Comparison of ENCODE assay signal across 8 cellular contexts in genomic region chr1:6587261-6588005, GRCh38. TPM values are rescaled to one million over a fixed set of nuclear protein-coding genes. Genes with fewer than 3 reads are reported as not detected.
A peak's percentile ranks its signal among the peaks of the same experiment; 100 is the strongest.
DNase-seq lines count a peak whose midpoint lies in the region; FAIRE-seq and TF ChIP-seq lines count a peak whose summit lies in the region.
"Had no signal": no experiment of that assay in that cellular context is flagged by ENCODE, and none has a peak within 500 bp of the region (broad histone marks: within the 10 kb centered on the region; RNA-seq: fewer than 3 reads in every experiment).

No MANE protein-coding gene starts in this region.

- peak; percentile 13 for TF ChIP-seq POLR2A in prostate gland (IDR thresholded peaks at IDR 0.05)

- peak overlapping the region; percentile 45 for H3K27ac ChIP-seq in caudate nucleus (ENCODE audit: low read depth, low read length)
- peak overlapping the region; percentile 17 to 30 for H3K27ac ChIP-seq in prostate gland
- no peak overlapping the region for H3K27ac ChIP-seq in kidney (ENCODE audit: low read depth in 2 of 2, low read length in 2 of 2)

- WGBS in prostate gland: 34% methylated on average over 13 of the region's 13 CpGs

- H3K9me3 ChIP-seq in prostate gland (no peaks in the 10 kb centered on the region), kidney (ENCODE audit: control insufficient read depth in 1 of 2, low read length in 2 of 2) (no peaks in the 10 kb centered on the region)

- no peak overlapping the region for H3K9ac ChIP-seq in kidney (ENCODE audit: low read length in 2 of 2)

- H3K4me1 ChIP-seq in prostate gland (replicated peaks) (peaks cover 13% of the 10 kb centered on the region), kidney (ENCODE audit: control insufficient read depth in 1 of 2, insufficient read depth in 1 of 2, low read depth in 1 of 2, low read length in 2 of 2) (peaks cover 3 to 7% of the 10 kb centered on the region in 2 donors)

- FAIRE-seq in kidney (lab: Jason Lieb, UNC): no peak
- FAIRE-seq: astrocyte had no signal

- H3K4me3 ChIP-seq in prostate gland: no peak overlapping the region
- no peak overlapping the region for H3K4me3 ChIP-seq in kidney (ENCODE audit: low read length in 2 of 2)

- H3K27me3 ChIP-seq in prostate gland (replicated peaks; ENCODE audit: insufficient read depth): no peaks in the 10 kb centered on the region

- DNase-seq in NCI-H1105 (lab: John Stamatoyannopoulos, UW) (peak; percentile 68), caudate nucleus (lab: John Stamatoyannopoulos, UW) (peak in 55 of 61 donors; percentile 17 to 86 (median 60)), prostate gland (ENCODE audit: low spot score) (peak; percentile 67), AG08396 (ENCODE audit: low spot score) (no peak), SIG-M5 (lab: John Stamatoyannopoulos, UW) (no peak), kidney (no peak)

- intact Hi-C loops in prostate gland (cut with DNase I): loop anchor here (5.0 kb wide), 1 partner anchor 40 kb away; no protein-coding TSS in a partner anchor
- intact Hi-C loops in kidney (cut with DNase I): no loop called here

- H3K36me3 ChIP-seq in prostate gland (peaks cover 4 to 6% of the 10 kb centered on the region in 2 donors), kidney (ENCODE audit: control insufficient read depth in 1 of 2, insufficient read depth in 2 of 2, low read length in 2 of 2) (peaks cover 22 to 23% of the 10 kb centered on the region in 2 donors)

- no peak for TF ChIP-seq CTCF in prostate gland (IDR thresholded peaks at IDR 0.05)
- TF ChIP-seq CTCF in kidney (IDR thresholded peaks at IDR 0.05; ENCODE audit: borderline replicate concordance, extremely low read depth, insufficient read depth): no peak

RNA-seq across cellular contexts. Expression of gene ZBTB48, which starts 7.6 kb away (rescaled TPM):
- total RNA-seq in prostate gland (10 to 100 TPM; 41.3 to 51.0 TPM), kidney (45.5 TPM)
- polyA plus RNA-seq in kidney (ENCODE audit: insufficient read depth, low read depth, low replicate concordance): 27.1 TPM

RNA-seq across cellular contexts. Expression of gene KLHL21, which starts 15.2 kb away (rescaled TPM):
- total RNA-seq in prostate gland: 100 to 1,000 TPM in 1 of 2 donors, 10 to 100 TPM in 1; 67.1 to 111 TPM
- 25.0 TPM for total RNA-seq in kidney
- 13.9 TPM for polyA plus RNA-seq in kidney (ENCODE audit: insufficient read depth, low read depth, low replicate concordance)

RNA-seq across cellular contexts. Expression of gene PHF13, which starts 26.1 kb away (rescaled TPM):
- total RNA-seq in prostate gland (10 to 100 TPM; 13.8 to 79.2 TPM), kidney (11.0 TPM)
- polyA plus RNA-seq in kidney (ENCODE audit: insufficient read depth, low read depth, low replicate concordance): 6.0 TPM

RNA-seq across cellular contexts. Expression of gene TAS1R1, which starts 32.3 kb away (rescaled TPM):
- 1 to 10 TPM in 1 of 2 donors, not detected in 1; 1.5 TPM for total RNA-seq in prostate gland
- not detected for total RNA-seq in kidney
- polyA plus RNA-seq in kidney (ENCODE audit: insufficient read depth, low read depth, low replicate concordance): not detected
- total RNA-seq: astrocyte, liver had no signal
- polyA plus RNA-seq: liver had no signal

RNA-seq across cellular contexts. Expression of gene NOL9, which starts 33.1 kb away (rescaled TPM):
- total RNA-seq in prostate gland (10 to 100 TPM; 15.7 to 20.9 TPM), kidney (28.7 TPM)
- polyA plus RNA-seq in kidney (ENCODE audit: insufficient read depth, low read depth, low replicate concordance): 4.3 TPM

Comparison
In these comparisons a context has a peak if more than half of its experiments do, and no peak if none do; other contexts are left out.
1. DNase-seq: peak in NCI-H1105 (single experiment), caudate nucleus (55 of 61) and prostate gland (single experiment); none in AG08396 (single experiment), SIG-M5 (single experiment) and kidney (single experiment).
2. H3K27ac ChIP-seq: peak in caudate nucleus (single experiment) and prostate gland (2 of 2); none in kidney (0 of 2).